9 cellular contexts compared by ENCODE assay signal in genomic region chr2:74415762-74416395, GRCh38. TPM values are rescaled to one million over a fixed set of nuclear protein-coding genes. Genes with fewer than 3 reads are reported as not detected.
DNase-seq lines count a peak whose midpoint lies in the region; ATAC-seq and TF ChIP-seq lines count a peak whose summit lies in the region.
"Had no signal": no experiment of that assay in that cellular context is flagged by ENCODE, and none has a peak within 500 bp of the region (broad histone marks: within the 10 kb centered on the region; RNA-seq: fewer than 3 reads in every experiment).

No MANE protein-coding gene starts in this region.

- H3K27me3 ChIP-seq in hepatocyte: no peaks in the 10 kb centered on the region

- H3K36me3 ChIP-seq in hepatocyte (replicated peaks; ENCODE audit: insufficient read depth, low read depth): no peaks in the 10 kb centered on the region

- no peaks in the 10 kb centered on the region for H3K79me2 ChIP-seq in hepatocyte

- H3K4me2 ChIP-seq in hepatocyte: no peak overlapping the region

- peaks cover 53% of the 10 kb centered on the region for H3K4me1 Mint-ChIP-seq in stimulated activated memory B cell treated with anti-CD40 and anti-IgM and Interleukin-4, amounts not matched to agents 10 μg/mL and 1 μg/mL and 100 μg/mL, for 72 hours

- H3K9me3 Mint-ChIP-seq in activated naive CD4-positive, alpha-beta T cell treated with anti-CD3 and anti-CD28 coated beads, Interleukin-2, amount 50 U/mL, for 72 hours: no peaks in the 10 kb centered on the region
- H3K9me3 Mint-ChIP-seq in stimulated activated memory B cell treated with anti-CD40 and anti-IgM and Interleukin-4, amounts not matched to agents 10 μg/mL and 1 μg/mL and 100 μg/mL, for 72 hours: no peaks in the 10 kb centered on the region

- no peaks in the 10 kb centered on the region for H3K27me3 Mint-ChIP-seq in stimulated activated memory B cell treated with anti-CD40 and anti-IgM and Interleukin-4, amounts not matched to agents 10 μg/mL and 1 μg/mL and 100 μg/mL, for 72 hours

- no peaks in the 10 kb centered on the region for H3K9me3 ChIP-seq in hepatocyte (ENCODE audit: low read depth)
- H3K9me3 ChIP-seq: mucosa of descending colon had no signal

- H3K36me3 Mint-ChIP-seq in activated naive CD4-positive, alpha-beta T cell treated with anti-CD3 and anti-CD28 coated beads, Interleukin-2, amount 50 U/mL, for 72 hours: no peaks in the 10 kb centered on the region
- no peaks in the 10 kb centered on the region for H3K36me3 Mint-ChIP-seq in stimulated activated memory B cell treated with anti-CD40 and anti-IgM and Interleukin-4, amounts not matched to agents 10 μg/mL and 1 μg/mL and 100 μg/mL, for 72 hours

- no peak overlapping the region for H2AFZ ChIP-seq in hepatocyte

- WGBS in hepatocyte (ENCODE audit: low lambda C conversion rate, missing lambda C conversion rate): 89% methylated on average over 35 of the region's 35 CpGs

- no peak overlapping the region for H3K4me3 ChIP-seq in hepatocyte
- H3K4me3 ChIP-seq: mucosa of descending colon had no signal

- TF ChIP-seq CTCF in hepatocyte (IDR thresholded peaks at IDR 0.05; ENCODE audit: poor library complexity): no peak

- H3K4me1 ChIP-seq in hepatocyte (ENCODE audit: insufficient read depth): no peaks in the 10 kb centered on the region

- H3K4me3 Mint-ChIP-seq in stimulated activated memory B cell treated with anti-CD40 and anti-IgM and Interleukin-4, amounts not matched to agents 10 μg/mL and 1 μg/mL and 100 μg/mL, for 72 hours: peak overlapping the region; percentile 78

- H3K27ac ChIP-seq in hepatocyte: no peak overlapping the region

- ATAC-seq in GM18868 (IDR thresholded peaks at IDR 0.05; ENCODE audit: unreplicated experiment): peak; percentile 20
- ATAC-seq in activated naive CD4-positive, alpha-beta T cell treated with anti-CD3 and anti-CD28 coated beads, Interleukin-2, amount 50 U/mL, for 72 hours: peak; percentile 29 to 39
- no peak for ATAC-seq in stimulated activated memory B cell treated with anti-CD40 and anti-IgM and Interleukin-4, amounts not matched to agents 10 μg/mL and 1 μg/mL and 100 μg/mL, for 72 hours

- DNase-seq in activated naive CD4-positive, alpha-beta T cell treated with anti-CD3 and anti-CD28 coated beads, Interleukin-2, amount 50 U/mL, for 72 hours (ENCODE audit: low spot score in 2 of 2): peak in 1 of 2 donors; percentile 22
- DNase-seq in iPS-NIHi7 (ENCODE audit: extremely low spot score) (peak; percentile 68), hepatocyte (ENCODE audit: low spot score) (no peak), NCI-H1092 treated with DMSO at 0.1 percent for 48 hours (lab: John Stamatoyannopoulos, UW) (no peak)
- no peak for DNase-seq in activated CD8-positive, alpha-beta memory T cell treated with anti-CD3 and anti-CD28 coated beads, Interleukin-2, amount 50 U/mL, for 48 hours
- DNase-seq: NCI-H1105 had no signal

- peak overlapping the region in 1 of 2 donors; percentile 49 for H3K27ac Mint-ChIP-seq in activated naive CD4-positive, alpha-beta T cell treated with anti-CD3 and anti-CD28 coated beads, Interleukin-2, amount 50 U/mL, for 72 hours
- peak overlapping the region; percentile 11 for H3K27ac Mint-ChIP-seq in stimulated activated memory B cell treated with anti-CD40 and anti-IgM and Interleukin-4, amounts not matched to agents 10 μg/mL and 1 μg/mL and 100 μg/mL, for 72 hours

- H3K9me2 ChIP-seq in hepatocyte (replicated peaks; ENCODE audit: insufficient read depth): no peaks in the 10 kb centered on the region

- no peaks in the 10 kb centered on the region for H4K20me1 ChIP-seq in hepatocyte (ENCODE audit: insufficient read depth, poor library complexity, severe bottlenecking)

RNA-seq across cellular contexts. Expression of gene C2orf81, which starts 5.5 kb away (rescaled TPM):
- total RNA-seq in activated naive CD4-positive, alpha-beta T cell treated with anti-CD3 and anti-CD28 coated beads, Interleukin-2, amount 50 U/mL, for 72 hours: 1 to 10 TPM; 2.1 to 6.4 TPM
- 0.32 and 0.37 TPM in 2 replicates for total RNA-seq in hepatocyte
- 0.76 and 4.2 TPM in 2 replicates for polyA plus RNA-seq in hepatocyte

RNA-seq across cellular contexts. Expression of gene WDR54, which starts 5.7 kb away (rescaled TPM):
- 100 to 1,000 TPM in 1 of 2 donors, 10 to 100 TPM in 1; 14.3 to 173 TPM for total RNA-seq in activated naive CD4-positive, alpha-beta T cell treated with anti-CD3 and anti-CD28 coated beads, Interleukin-2, amount 50 U/mL, for 72 hours
- total RNA-seq in hepatocyte: 6.2 and 7.1 TPM in 2 replicates
- polyA plus RNA-seq in hepatocyte: 22.2 and 22.6 TPM in 2 replicates

RNA-seq across cellular contexts. Expression of gene RTKN, which starts 25.9 kb away (rescaled TPM):
- 1 to 10 TPM in 1 of 2 donors, under 1 TPM in 1; 0.91 to 4.6 TPM for total RNA-seq in activated naive CD4-positive, alpha-beta T cell treated with anti-CD3 and anti-CD28 coated beads, Interleukin-2, amount 50 U/mL, for 72 hours
- 66.1 and 74.2 TPM in 2 replicates for total RNA-seq in hepatocyte
- 77.5 and 85.0 TPM in 2 replicates for polyA plus RNA-seq in hepatocyte

RNA-seq across cellular contexts. Expression of gene DCTN1, which starts 35.8 kb away (rescaled TPM):
- total RNA-seq in activated naive CD4-positive, alpha-beta T cell treated with anti-CD3 and anti-CD28 coated beads, Interleukin-2, amount 50 U/mL, for 72 hours: 10 to 100 TPM; 45.6 to 97.1 TPM
- total RNA-seq in hepatocyte: 72.3 and 84.3 TPM in 2 replicates
- 95.0 and 111 TPM in 2 replicates for polyA plus RNA-seq in hepatocyte

RNA-seq across cellular contexts. Expression of gene INO80B, which starts 39.0 kb away (rescaled TPM):
- total RNA-seq in activated naive CD4-positive, alpha-beta T cell treated with anti-CD3 and anti-CD28 coated beads, Interleukin-2, amount 50 U/mL, for 72 hours: 10 to 100 TPM; 26.2 to 50.3 TPM
- 16.0 and 20.0 TPM in 2 replicates for total RNA-seq in hepatocyte
- 18.9 and 19.9 TPM in 2 replicates for polyA plus RNA-seq in hepatocyte

Comparison
In these comparisons a context has a peak if more than half of its experiments do, and no peak if none do; other contexts are left out.
1. RNA of gene RTKN, which starts 25.9 kb away (total RNA-seq): 66.1 to 74.2 TPM in hepatocyte; 0.91 to 4.6 TPM in activated naive CD4-positive, alpha-beta T cell treated with anti-CD3 and anti-CD28 coated beads, Interleukin-2, amount 50 U/mL, for 72 hours; every median in the first group is over 10 times any median in the second.